Comparison of ENCODE assay signal across 20 cellular contexts in genomic region chr1:3238705-3239278, GRCh38.
"Had no signal": no experiment of that assay in that cellular context is flagged by ENCODE, and none has a peak within 500 bp of the region (broad histone marks: within the 10 kb centered on the region; RNA-seq: fewer than 3 reads in every experiment).

No MANE protein-coding gene starts in this region.

- H3K27ac ChIP-seq: colonic mucosa, esophagus squamous epithelium, heart right ventricle, parathyroid adenoma, right atrium auricular region, sigmoid colon had no signal

- ATAC-seq: effector memory CD8-positive, alpha-beta T cell; heart right ventricle; left colon; mucosa of descending colon; natural killer cell treated with Interleukin-12 subunit alpha and Interleukin-12 subunit beta and Interleukin-15 and Interleukin-18, amount 100 ng/mL, for 72 hours; stimulated activated memory B cell treated with anti-CD40 and anti-IgM and Interleukin-4, amounts not matched to agents 10 μg/mL and 1 μg/mL and 100 μg/mL, for 72 hours; stimulated activated naive CD8-positive, alpha-beta T cell treated with anti-CD3 and anti-CD28 coated beads, Interleukin-15, Interleukin-2, amounts not matched to agents 100 U/mL and 50 U/mL, for 24 hours had no signal

- DNase-seq: colonic mucosa; dermis blood vessel endothelial cell; effector memory CD8-positive, alpha-beta T cell; erythroblast; esophagus squamous epithelium; foreskin melanocyte; glutamatergic neuron; heart right ventricle; hippocampal formation; left colon; mesenchymal stem cell; mucosa of descending colon; naive B cell; sigmoid colon; stimulated activated CD4-positive, alpha-beta T cell treated with anti-CD3 and anti-CD28 coated beads, Interleukin-4, amount 100 ng/mL, for 4 hours; stimulated activated naive CD8-positive, alpha-beta T cell treated with anti-CD3 and anti-CD28 coated beads, Interleukin-15, Interleukin-2, amounts not matched to agents 100 U/mL and 50 U/mL, for 24 hours had no signal

- H3K4me3 ChIP-seq: colonic mucosa, esophagus squamous epithelium, heart right ventricle, mucosa of descending colon, right atrium auricular region, sigmoid colon had no signal

- H3K9me3 ChIP-seq: colonic mucosa, mucosa of descending colon had no signal

- H3K27me3 ChIP-seq: colonic mucosa, right atrium auricular region had no signal

- H2AFZ ChIP-seq: parathyroid adenoma had no signal

- H3K9ac ChIP-seq: parathyroid adenoma had no signal

- H3K4me1 ChIP-seq: colonic mucosa, esophagus squamous epithelium, heart right ventricle, parathyroid adenoma, right atrium auricular region had no signal

- H3K36me3 ChIP-seq: colonic mucosa, esophagus squamous epithelium, heart right ventricle, right atrium auricular region, sigmoid colon had no signal
